In the genomic region with DNA sequence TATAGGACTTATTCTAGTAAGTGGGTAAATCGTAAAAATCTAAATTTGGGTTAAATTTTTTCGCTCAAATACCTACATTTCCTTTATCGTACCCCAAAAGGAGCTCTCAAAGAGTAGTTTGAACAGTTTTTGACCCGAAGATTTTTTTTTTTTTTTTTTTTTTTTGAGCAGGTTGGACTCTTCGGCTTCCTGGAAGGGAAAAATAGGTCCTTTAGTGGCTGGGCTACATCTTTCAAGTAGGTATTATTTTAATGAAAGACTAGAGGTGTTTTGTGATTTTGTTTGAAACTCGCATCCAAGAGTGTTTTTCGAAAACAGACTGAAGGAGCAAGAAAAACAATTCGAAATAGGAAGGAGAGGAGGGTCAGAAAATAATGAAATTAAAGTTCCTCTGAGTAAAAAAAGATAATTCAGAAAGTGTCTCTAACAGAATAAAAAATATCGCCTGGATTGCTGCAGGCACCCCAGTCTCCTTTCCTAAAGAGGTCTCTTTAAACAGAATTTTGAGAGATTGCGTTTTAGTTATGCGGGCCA, we compare ENCODE assay signal across 8 cellular contexts. TPM values are rescaled to one million over a fixed set of nuclear protein-coding genes. Genes with fewer than 3 reads are reported as not detected.
DNase-seq lines count a peak whose midpoint lies in the region; ATAC-seq and TF ChIP-seq lines count a peak whose summit lies in the region.

No MANE protein-coding gene starts in this region.

- H3K4me1 Mint-ChIP-seq in CD4-positive, alpha-beta T cell (ENCODE audit: low read depth), result peaks cover 57% of the 10 kb centered on the region
- H3K4me1 Mint-ChIP-seq in brain, result peaks cover 62% of the 10 kb centered on the region

- no peak for DNase-seq in CD4-positive, alpha-beta T cell
- DNase-seq in KBM-7, result peak; percentile 57
- DNase-seq in mesenchymal stem cell, result peak; percentile 26
- no peak for DNase-seq in medulla oblongata (ENCODE audit: extremely low spot score)
- no peak for DNase-seq in anterior cingulate cortex (lab: John Stamatoyannopoulos, UW)

- no peak overlapping the region for H2BK15ac ChIP-seq in mesenchymal stem cell (ENCODE audit: low read depth, poor library complexity, severe bottlenecking)

- H3K4me3 Mint-ChIP-seq in CD4-positive, alpha-beta T cell, result peak overlapping the region; percentile 93
- H3K4me3 Mint-ChIP-seq in brain, result peak overlapping the region; percentile 88 to 99 (median 97)

- peak overlapping the region; percentile 73 for H3K4me2 ChIP-seq in mesenchymal stem cell (ENCODE audit: low read length, poor library complexity, severe bottlenecking)

- no peaks in the 10 kb centered on the region for H3K9me3 ChIP-seq in CD4-positive, alpha-beta T cell (ENCODE audit: control insufficient read depth, low read length)
- H3K9me3 ChIP-seq in mesenchymal stem cell (ENCODE audit: control insufficient read depth, low read length), result no peaks in the 10 kb centered on the region

- peaks cover 81% of the 10 kb centered on the region for H3K36me3 Mint-ChIP-seq in CD4-positive, alpha-beta T cell (ENCODE audit: low read depth)
- peaks cover 37% of the 10 kb centered on the region for H3K36me3 Mint-ChIP-seq in brain

- H2BK12ac ChIP-seq in mesenchymal stem cell (ENCODE audit: low read length in 2 of 2), result peak overlapping the region in 1 of 2 experiments; percentile 97

- peak overlapping the region; percentile 97 for H2BK120ac ChIP-seq in mesenchymal stem cell (ENCODE audit: low read depth, low read length)

- no peak for ATAC-seq in CD4-positive, alpha-beta T cell (ENCODE audit: poor library complexity)
- ATAC-seq in GM21515 (IDR thresholded peaks at IDR 0.05; ENCODE audit: unreplicated experiment) (no peak), GM21619 (IDR thresholded peaks at IDR 0.05; ENCODE audit: unreplicated experiment) (no peak)

- H3K9ac ChIP-seq in mesenchymal stem cell (ENCODE audit: low read length), result peak overlapping the region; percentile 97

- POLR2A ChIA-PET in CD4-positive, alpha-beta T cell (lab: Charles Lee), result interaction anchor here (0.9 to 16.3 kb wide), 15 partner anchors 10 to 1178 kb away, joined by 3 to 441 read pairs (median 13); partner anchors contain the start of genes BORCS5, CDKN1B, CREBL2 and DUSP16

- no peaks in the 10 kb centered on the region for H3K27me3 ChIP-seq in CD4-positive, alpha-beta T cell (ENCODE audit: control insufficient read depth, insufficient read depth, low read length)
- H3K27me3 ChIP-seq in mesenchymal stem cell (ENCODE audit: control insufficient read depth in 1 of 2, insufficient read depth in 1 of 2, low read length in 2 of 2), result no peaks in the 10 kb centered on the region

- H3K36me3 ChIP-seq in mesenchymal stem cell (ENCODE audit: control insufficient read depth in 1 of 2, insufficient read depth in 2 of 2, low read depth in 1 of 2, low read length in 2 of 2), result peaks cover 0 to 35% of the 10 kb centered on the region in 2 experiments

- 22% methylated on average over 9 of the region's 11 CpGs for WGBS in mesenchymal stem cell

- in situ Hi-C loops in KBM-7 (cut with MboI; ENCODE audit: low pct_unique_long_range_greater_than_20kb, low sequenced_read_pairs), result loop anchor here (25.0 kb wide), 1 partner anchor 111 kb away; the partner anchor contains the start of gene CREBL2

- peaks cover 8% of the 10 kb centered on the region for H3K27me3 Mint-ChIP-seq in CD4-positive, alpha-beta T cell
- peaks cover 23% of the 10 kb centered on the region for H3K27me3 Mint-ChIP-seq in brain

- peak overlapping the region; percentile 54 for H4K8ac ChIP-seq in mesenchymal stem cell (ENCODE audit: low read length)

- CTCF ChIA-PET in CD4-positive, alpha-beta T cell (lab: Charles Lee), result interaction anchor here (0.6 to 4.1 kb wide), 5 partner anchors 9 to 729 kb away, joined by 3 to 15 read pairs (median 6); no protein-coding TSS in a partner anchor

- no peak overlapping the region for H2AK5ac ChIP-seq in mesenchymal stem cell (ENCODE audit: low read length, severe bottlenecking)

- H3K9me3 Mint-ChIP-seq in CD4-positive, alpha-beta T cell, result no peaks in the 10 kb centered on the region
- peaks cover 0 to 11% (median 0%) of the 10 kb centered on the region in 5 experiments for H3K9me3 Mint-ChIP-seq in brain

- no peak overlapping the region for H2BK5ac ChIP-seq in mesenchymal stem cell (ENCODE audit: low read depth, low read length, poor library complexity, severe bottlenecking)

- peak overlapping the region; percentile 91 for H3K27ac ChIP-seq in CD4-positive, alpha-beta T cell (ENCODE audit: low read depth, low read length)
- peak overlapping the region; percentile 50 for H3K27ac ChIP-seq in mesenchymal stem cell (ENCODE audit: low read length, poor library complexity, severe bottlenecking)

- peak overlapping the region; percentile 92 to 99 for H3K18ac ChIP-seq in mesenchymal stem cell (ENCODE audit: low read depth in 1 of 2, low read length in 2 of 2)

- H3K79me1 ChIP-seq in mesenchymal stem cell (replicated peaks; ENCODE audit: low read length, poor library complexity, severe bottlenecking), result peaks cover 7% of the 10 kb centered on the region

- H3K27ac Mint-ChIP-seq in CD4-positive, alpha-beta T cell, result peak overlapping the region; percentile 95
- peak overlapping the region; percentile 93 to 98 (median 97) for H3K27ac Mint-ChIP-seq in brain

- peaks cover 9% of the 10 kb centered on the region for H3K4me1 ChIP-seq in mesenchymal stem cell (ENCODE audit: control insufficient read depth, insufficient read depth, low read depth, low read length)

- no peak overlapping the region for H4K91ac ChIP-seq in mesenchymal stem cell (ENCODE audit: low read length)

- peak overlapping the region in 1 of 2 experiments; percentile 36 for H3K4ac ChIP-seq in mesenchymal stem cell (ENCODE audit: low read depth in 1 of 2, low read length in 2 of 2)

- peak overlapping the region in 1 of 2 experiments; percentile 100 for H3K14ac ChIP-seq in mesenchymal stem cell (ENCODE audit: low read length in 2 of 2)

- H2AFZ ChIP-seq in mesenchymal stem cell (ENCODE audit: low read depth, low read length), result no peak overlapping the region

- peak overlapping the region in 1 of 2 experiments; percentile 48 for H3K23ac ChIP-seq in mesenchymal stem cell (ENCODE audit: low read length in 2 of 2)

- peak overlapping the region; percentile 81 to 85 for H3K4me3 ChIP-seq in mesenchymal stem cell (ENCODE audit: insufficient read depth in 1 of 2, low read depth in 1 of 2, low read length in 2 of 2)

- intact Hi-C loops in CD4-positive, alpha-beta T cell (cut with DNase I, micrococcal nuclease), result no loop called here

- no peak for TF ChIP-seq CTCF in CD4-positive, alpha-beta T cell (IDR thresholded peaks at IDR 0.05)
- no peak for TF ChIP-seq CTCF in brain (conservative IDR thresholded peaks at IDR 0.05)

RNA-seq across cellular contexts. Expression of gene CDKN1B, which starts 6.0 kb away (rescaled TPM):
- 100 to 1,000 TPM; 352 TPM for total RNA-seq in CD4-positive, alpha-beta T cell
- 81.4 TPM for polyA plus RNA-seq in brain (ENCODE audit: insufficient read depth, low read depth, low replicate concordance)
- polyA plus RNA-seq in mesenchymal stem cell (2013, experiment 1 of 2), result 19.0 TPM
- 19.7 TPM for polyA plus RNA-seq in mesenchymal stem cell (2013, experiment 2 of 2)

RNA-seq across cellular contexts. Expression of gene GPR19, which starts 27.2 kb away (rescaled TPM):
- total RNA-seq in CD4-positive, alpha-beta T cell, result 1 to 10 TPM; 1.1 to 1.9 TPM
- 11.3 TPM for polyA plus RNA-seq in brain (ENCODE audit: insufficient read depth, low read depth, low replicate concordance)
- polyA plus RNA-seq in mesenchymal stem cell (2013, experiment 1 of 2), result 0.28 TPM
- polyA plus RNA-seq in mesenchymal stem cell (2013, experiment 2 of 2), result 0.22 TPM

Comparison
In these comparisons a context has a peak if more than half of its experiments do, and no peak if none do; other contexts are left out.
1. DNase-seq: peak in KBM-7 (single experiment) and mesenchymal stem cell (single experiment); none in CD4-positive, alpha-beta T cell (0 of 10), medulla oblongata (single experiment) and anterior cingulate cortex (0 of 58).